11 cellular contexts compared by ENCODE assay signal in the genomic region with DNA sequence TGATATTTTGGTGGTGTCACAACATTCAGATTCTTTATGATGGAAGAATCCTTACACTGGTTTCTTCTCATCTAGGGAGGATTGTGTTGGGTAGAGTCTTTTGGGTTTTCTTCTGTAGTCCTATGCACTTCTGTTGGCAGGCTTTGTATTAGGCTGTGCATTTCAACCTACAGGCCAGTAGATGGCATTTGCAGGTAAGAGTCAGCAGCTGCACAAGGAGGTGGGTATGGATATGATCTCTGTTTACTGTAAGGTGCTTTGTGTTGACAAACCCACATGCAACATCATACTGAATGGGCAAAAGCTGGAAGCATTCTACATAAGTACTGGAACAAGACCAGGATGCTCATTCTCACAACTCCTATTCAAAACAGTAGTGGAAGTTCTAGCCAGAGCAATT.
DNase-seq lines count a peak whose midpoint lies in the region; ATAC-seq, FAIRE-seq and TF ChIP-seq lines count a peak whose summit lies in the region.
"Had no signal": no experiment of that assay in that cellular context is flagged by ENCODE, and none has a peak within 500 bp of the region (broad histone marks: within the 10 kb centered on the region; RNA-seq: fewer than 3 reads in every experiment).

No MANE protein-coding gene starts in this region.

- in situ Hi-C loops in Caki2 (cut with HindIII; ENCODE audit: low pct_unique_long_range_greater_than_20kb, low sequenced_read_pairs) = no loop called here

- H3K36me3 ChIP-seq in pancreas = no peaks in the 10 kb centered on the region
- H3K36me3 ChIP-seq: gastroesophageal sphincter had no signal

- TF ChIP-seq CTCF in pancreas (IDR thresholded peaks at IDR 0.05) = no peak

- no peak overlapping the region for H3K27ac ChIP-seq in pancreas
- H3K27ac ChIP-seq: gastroesophageal sphincter, parathyroid adenoma had no signal

- H3K4me3 ChIP-seq in pancreas = no peak overlapping the region
- H3K4me3 ChIP-seq: gastroesophageal sphincter had no signal

- no peaks in the 10 kb centered on the region for H3K4me1 ChIP-seq in pancreas
- H3K4me1 ChIP-seq: gastroesophageal sphincter, parathyroid adenoma had no signal

- ATAC-seq in HG02798 (IDR thresholded peaks at IDR 0.05; ENCODE audit: poor library complexity, unreplicated experiment) (peak; percentile 47), esophagus mucosa (peak; percentile 42), HG02981 (IDR thresholded peaks at IDR 0.05; ENCODE audit: unreplicated experiment) (no peak), pancreas (no peak), HG02588 (IDR thresholded peaks at IDR 0.05; ENCODE audit: unreplicated experiment) (no peak)
- ATAC-seq: gastroesophageal sphincter had no signal

- H3K27me3 ChIP-seq in pancreas = no peaks in the 10 kb centered on the region
- H3K27me3 ChIP-seq: gastroesophageal sphincter had no signal

- no peaks in the 10 kb centered on the region for H3K9me3 ChIP-seq in pancreas

- intact Hi-C loops in pancreas (cut with DNase I) = no loop called here

- no peak for FAIRE-seq in pancreas (lab: Jason Lieb, UNC)

- DNase-seq in Caki2 (ENCODE audit: low read depth) = peak; percentile 17
- peak; percentile 37 for DNase-seq in OCI-M1 (lab: John Stamatoyannopoulos, UW)
- DNase-seq in CD1c-positive myeloid dendritic cell (ENCODE audit: extremely low spot score) = no peak
- DNase-seq in pancreas = no peak
- DNase-seq: stimulated activated CD8-positive, alpha-beta memory T cell treated with anti-CD3 and anti-CD28 coated beads, Interleukin-4, amount 100 ng/mL, for 48 hours had no signal

Comparison
In these comparisons a context has a peak if more than half of its experiments do, and no peak if none do; other contexts are left out.
1. DNase-seq: peak in Caki2 (single experiment) and OCI-M1 (single experiment); none in CD1c-positive myeloid dendritic cell (single experiment) and pancreas (0 of 6).
2. ATAC-seq: peak in HG02798 (single experiment) and esophagus mucosa (single experiment); none in HG02981 (single experiment), pancreas (0 of 4) and HG02588 (single experiment).